20 cellular contexts compared by ENCODE assay signal in genomic region chr7:96040250-96040772, GRCh38.
"Had no signal": no experiment of that assay in that cellular context is flagged by ENCODE, and none has a peak within 500 bp of the region (broad histone marks: within the 10 kb centered on the region; RNA-seq: fewer than 3 reads in every experiment).

No MANE protein-coding gene starts in this region.

- H3K4me3 ChIP-seq: dorsolateral prefrontal cortex, thyroid gland had no signal

- H3K27me3 ChIP-seq: dorsolateral prefrontal cortex, thyroid gland had no signal

- H3K4me1 ChIP-seq: thyroid gland had no signal

- H3K9me3 ChIP-seq: thyroid gland had no signal

- H3K36me3 Mint-ChIP-seq: activated naive CD8-positive, alpha-beta T cell treated with anti-CD3 and anti-CD28 coated beads, Interleukin-2, amount 10 ng/mL, durations not matched to agents 7 days and 5 days had no signal

- H3K27ac Mint-ChIP-seq: activated B cell treated with CpG ODN at 0.5 μM for 24 hours; activated CD4-positive, alpha-beta T cell treated with anti-CD3 and anti-CD28 coated beads, Interleukin-2, amount 10 ng/mL, durations not matched to agents 24 days and 14 days; activated CD8-positive, alpha-beta T cell treated with anti-CD3 and anti-CD28 coated beads for 36 hours; activated naive CD8-positive, alpha-beta T cell treated with anti-CD3 and anti-CD28 coated beads, Interleukin-2, amount 10 ng/mL, durations not matched to agents 7 days and 5 days; activated T-cell treated with anti-CD3 and anti-CD28 coated beads, Interleukin-2, amount 50 U/mL, for 24 hours; activated T-helper 2 cell treated with anti-CD3 and anti-CD28 coated beads, Interferon-gamma antibody, Interleukin-2, Interleukin-4, amounts not matched to agents 10 μg/mL and 5 μg/mL and 100 μg/mL, durations not matched to agents 14 hours and 24 hours and 36 hours; nephron; T-helper 2 cell treated with Interferon-gamma antibody and Interleukin-4, amounts not matched to agents 5 μg/mL and 100 μg/mL, for 36 hours had no signal

- DNase-seq: activated B cell treated with CpG ODN at 0.5 μM for 24 hours; activated CD4-positive, alpha-beta T cell treated with anti-CD3 and anti-CD28 coated beads, Interleukin-2, amount 10 ng/mL, durations not matched to agents 24 days and 14 days; activated CD8-positive, alpha-beta T cell treated with anti-CD3 and anti-CD28 coated beads for 36 hours; activated naive CD4-positive, alpha-beta T cell treated with Interleukin-2 at 50 U/mL for 16 hours; activated naive CD8-positive, alpha-beta T cell treated with anti-CD3 and anti-CD28 coated beads, Interleukin-2, amount 10 ng/mL, durations not matched to agents 7 days and 5 days; activated T-cell treated with anti-CD3 and anti-CD28 coated beads, Interleukin-2, amount 50 U/mL, for 24 hours; amygdala; dorsolateral prefrontal cortex; foreskin fibroblast; hippocampal formation; islet precursor cell; midbrain; occipital lobe; retina; stimulated activated naive CD4-positive, alpha-beta T cell treated with Interleukin-2 at 50 U/mL for 16 hours; thyroid gland had no signal

- H3K27ac ChIP-seq: dorsolateral prefrontal cortex, epithelial cell of prostate, thyroid gland had no signal

- H3K4me3 Mint-ChIP-seq: activated B cell treated with CpG ODN at 0.5 μM for 24 hours; activated CD4-positive, alpha-beta T cell treated with anti-CD3 and anti-CD28 coated beads, Interleukin-2, amount 10 ng/mL, durations not matched to agents 24 days and 14 days; activated CD8-positive, alpha-beta T cell treated with anti-CD3 and anti-CD28 coated beads for 36 hours; activated naive CD8-positive, alpha-beta T cell treated with anti-CD3 and anti-CD28 coated beads, Interleukin-2, amount 10 ng/mL, durations not matched to agents 7 days and 5 days; activated T-cell treated with anti-CD3 and anti-CD28 coated beads, Interleukin-2, amount 50 U/mL, for 24 hours; nephron; T-helper 2 cell treated with Interferon-gamma antibody and Interleukin-4, amounts not matched to agents 5 μg/mL and 100 μg/mL, for 36 hours had no signal

- H3K9me3 Mint-ChIP-seq: activated B cell treated with CpG ODN at 0.5 μM for 24 hours; activated CD4-positive, alpha-beta T cell treated with anti-CD3 and anti-CD28 coated beads, Interleukin-2, amount 10 ng/mL, durations not matched to agents 24 days and 14 days; activated CD8-positive, alpha-beta T cell treated with anti-CD3 and anti-CD28 coated beads for 36 hours; activated naive CD8-positive, alpha-beta T cell treated with anti-CD3 and anti-CD28 coated beads, Interleukin-2, amount 10 ng/mL, durations not matched to agents 7 days and 5 days; activated T-cell treated with anti-CD3 and anti-CD28 coated beads, Interleukin-2, amount 50 U/mL, for 24 hours; activated T-helper 2 cell treated with anti-CD3 and anti-CD28 coated beads, Interferon-gamma antibody, Interleukin-2, Interleukin-4, amounts not matched to agents 10 μg/mL and 5 μg/mL and 100 μg/mL, durations not matched to agents 14 hours and 24 hours and 36 hours; nephron; T-helper 2 cell treated with Interferon-gamma antibody and Interleukin-4, amounts not matched to agents 5 μg/mL and 100 μg/mL, for 36 hours had no signal

- ATAC-seq: activated CD8-positive, alpha-beta T cell treated with anti-CD3 and anti-CD28 coated beads for 36 hours had no signal

- H3K36me3 ChIP-seq: thyroid gland had no signal

- H3K4me1 Mint-ChIP-seq: activated B cell treated with CpG ODN at 0.5 μM for 24 hours; activated CD4-positive, alpha-beta T cell treated with anti-CD3 and anti-CD28 coated beads, Interleukin-2, amount 10 ng/mL, durations not matched to agents 24 days and 14 days; activated naive CD8-positive, alpha-beta T cell treated with anti-CD3 and anti-CD28 coated beads, Interleukin-2, amount 10 ng/mL, durations not matched to agents 7 days and 5 days had no signal
